Comparison of ENCODE assay signal across 18 cellular contexts in the genomic region with DNA sequence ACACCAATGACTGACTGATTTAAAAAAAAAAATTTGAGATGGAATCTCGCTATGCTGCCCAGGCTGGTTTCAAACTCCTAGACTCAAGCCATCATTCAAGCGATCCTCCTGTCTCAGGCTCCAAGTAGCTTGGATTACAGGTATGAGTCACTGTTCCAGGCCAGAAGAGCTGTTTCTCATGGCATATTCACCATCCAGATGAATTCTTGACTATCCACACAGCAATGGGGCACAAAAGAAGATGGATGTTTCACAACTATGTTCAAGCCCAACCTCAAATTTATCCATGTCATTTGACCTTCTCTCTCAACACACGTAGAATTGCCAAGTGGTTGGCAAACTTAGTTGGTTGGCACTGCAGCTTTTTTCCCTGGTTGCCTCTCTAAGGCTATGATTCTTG. TPM values are rescaled to one million over a fixed set of nuclear protein-coding genes. Genes with fewer than 3 reads are reported as not detected.
DNase-seq lines count a peak whose midpoint lies in the region; ATAC-seq and TF ChIP-seq lines count a peak whose summit lies in the region.
"Had no signal": no experiment of that assay in that cellular context is flagged by ENCODE, and none has a peak within 500 bp of the region (broad histone marks: within the 10 kb centered on the region; RNA-seq: fewer than 3 reads in every experiment).

No MANE protein-coding gene starts in this region.

- peaks cover 8% of the 10 kb centered on the region for H4K20me1 ChIP-seq in IMR-90 (ENCODE audit: insufficient read depth, low read length)
- H4K20me1 ChIP-seq in mammary epithelial cell (ENCODE audit: insufficient read depth, low read length) = no peaks in the 10 kb centered on the region
- H4K20me1 ChIP-seq in GM23338 (replicated peaks; ENCODE audit: insufficient read depth) = no peaks in the 10 kb centered on the region

- H3K4me1 ChIP-seq in IMR-90 (ENCODE audit: control insufficient read depth, insufficient read depth, low read length) (peaks cover 23% of the 10 kb centered on the region), mammary epithelial cell (ENCODE audit: insufficient read depth, low read length) (peaks cover 54% of the 10 kb centered on the region), thyroid gland (peaks cover 45 to 61% of the 10 kb centered on the region in 2 donors), GM23338 (ENCODE audit: insufficient read depth) (peaks cover 7% of the 10 kb centered on the region; the same call in 1 of the 2 replicates)
- H3K4me1 ChIP-seq: HAP-1 had no signal

- no peak overlapping the region for H2AFZ ChIP-seq in IMR-90 (replicated peaks; ENCODE audit: low read length, poor library complexity)
- no peak overlapping the region for H2AFZ ChIP-seq in mammary epithelial cell (ENCODE audit: low read depth, low read length)
- H2AFZ ChIP-seq in GM23338 = no peak overlapping the region

- H3K79me2 ChIP-seq in mammary epithelial cell (ENCODE audit: insufficient read depth, low read length) (peaks cover 73% of the 10 kb centered on the region), GM23338 (replicated peaks; ENCODE audit: insufficient read depth) (no peaks in the 10 kb centered on the region)

- no peak overlapping the region for H3K4me2 ChIP-seq in IMR-90 (ENCODE audit: low read depth, low read length)
- H3K4me2 ChIP-seq in mammary epithelial cell (ENCODE audit: insufficient read depth, low read depth, low read length) = no peak overlapping the region
- no peak overlapping the region for H3K4me2 ChIP-seq in GM23338

- no peak for TF ChIP-seq CTCF in IMR-90 (conservative IDR thresholded peaks at IDR 0.05; ENCODE audit: low read depth, low read length)
- TF ChIP-seq CTCF in mammary epithelial cell (conservative IDR thresholded peaks at IDR 0.05 in 1 of 2, IDR thresholded peaks at IDR 0.05 in 1 of 2; ENCODE audit: extremely low read depth in 1 of 2, insufficient read depth in 1 of 2, low read depth in 1 of 2, low read length in 2 of 2) = no peak
- no peak for TF ChIP-seq CTCF in thyroid gland (IDR thresholded peaks at IDR 0.05)
- TF ChIP-seq CTCF in GM23338 (conservative IDR thresholded peaks at IDR 0.05; ENCODE audit: low read depth in 2 of 2) = no peak

- CTCF ChIA-PET in IMR-90 (lab: Yijun Ruan, JAX) = interaction anchor here (0.6 to 1.5 kb wide), 2 partner anchors 154 to 1587 kb away, joined by 4 to 5 read pairs; no protein-coding TSS in a partner anchor
- CTCF ChIA-PET in mammary epithelial cell (lab: Charles Lee; ENCODE audit: low non-redundant PET) = no interaction called here

- H3K23ac ChIP-seq in IMR-90 (ENCODE audit: low read depth, low read length) = 0 out of 2 replicates have a peak overlapping the region, but pooled peaks have one; percentile 30

- WGBS in IMR-90 (ENCODE audit: extremely low coverage in 2 of 2, insufficient read length in 1 of 2), 2 experiments = no CpG with 5 or more reads among the region's 3 CpGs
- WGBS in mammary epithelial cell (ENCODE audit: low coverage, missing lambda C conversion rate) = 61% methylated on average over 3 of the region's 3 CpGs
- WGBS in thyroid gland, 2 donors = 78 to 82% methylated on average over 3 of the region's 3 CpGs

- H3K9ac ChIP-seq in IMR-90 (ENCODE audit: low read depth, low read length) = no peak overlapping the region
- H3K9ac ChIP-seq in mammary epithelial cell (ENCODE audit: insufficient read depth, low read length) = no peak overlapping the region

- H4K5ac ChIP-seq in IMR-90 (ENCODE audit: low read depth, low read length) = no peak overlapping the region

- TF ChIP-seq POLR2A in IMR-90 (IDR thresholded peaks at IDR 0.05; ENCODE audit: low read depth, low read length) = no peak
- TF ChIP-seq POLR2A in thyroid gland (IDR thresholded peaks at IDR 0.05) = no peak

- peak overlapping the region; percentile 3; the same call in 1 of the 2 replicates for H2AK5ac ChIP-seq in IMR-90 (ENCODE audit: low read depth, low read length)

- peaks cover 24 to 67% of the 10 kb centered on the region in 2 experiments for H3K79me1 ChIP-seq in IMR-90 (ENCODE audit: low read depth in 1 of 2, low read length in 2 of 2)

- H2BK15ac ChIP-seq in IMR-90 (ENCODE audit: low read depth, low read length) = no peak overlapping the region

- H2BK120ac ChIP-seq in IMR-90 (ENCODE audit: low read depth, low read length) = no peak overlapping the region; the same call in 1 of the 2 replicates

- H2AK9ac ChIP-seq in IMR-90 (replicated peaks; ENCODE audit: low read depth, low read length, poor library complexity) = no peak overlapping the region

- H3K4me3 ChIP-seq in IMR-90 (ENCODE audit: insufficient read depth, low read depth, low read length) (no peak overlapping the region), mammary epithelial cell (replicated peaks in 1 of 3; ENCODE audit: insufficient read depth in 1 of 3, low read depth in 2 of 3, low read length in 3 of 3) (no peak overlapping the region), thyroid gland (replicated peaks in 1 of 3) (no peak overlapping the region), GM23338 (no peak overlapping the region)
- H3K4me3 ChIP-seq: HAP-1 had no signal

- H3F3A ChIP-seq in GM23338 (replicated peaks; ENCODE audit: low read depth) = no peaks in the 10 kb centered on the region

- no peaks in the 10 kb centered on the region for H3K9me3 ChIP-seq in IMR-90 (ENCODE audit: control insufficient read depth, insufficient read depth, low read length)
- H3K9me3 ChIP-seq in mammary epithelial cell (replicated peaks; ENCODE audit: insufficient read depth, low read length) = no peaks in the 10 kb centered on the region
- no peaks in the 10 kb centered on the region for H3K9me3 ChIP-seq in thyroid gland
- H3K9me3 ChIP-seq: HAP-1 had no signal

- ATAC-seq in IMR-90 (ENCODE audit: low read depth) (no peak), GM23338 (no peak), GM18519 (IDR thresholded peaks at IDR 0.05; ENCODE audit: low FRiP score, unreplicated experiment) (no peak), GM21423 (IDR thresholded peaks at IDR 0.05; ENCODE audit: unreplicated experiment) (no peak)
- no peak for ATAC-seq in stimulated activated naive CD8-positive, alpha-beta T cell treated with anti-CD3 and anti-CD28 coated beads, Interleukin-15, amount 100 ng/mL, for 72 hours
- ATAC-seq: stimulated activated naive B cell treated with anti-CD40 and anti-IgM and Interleukin-4, amounts not matched to agents 10 μg/mL and 1 μg/mL and 100 μg/mL, for 72 hours had no signal

- H2BK20ac ChIP-seq in IMR-90 (ENCODE audit: low read depth, low read length) = 0 out of 2 replicates have a peak overlapping the region, but pooled peaks have one; percentile 18

- H3K56ac ChIP-seq in IMR-90 (ENCODE audit: extremely low read depth, insufficient read depth, low read length) = no peak overlapping the region

- H3K27ac ChIP-seq in IMR-90 (ENCODE audit: insufficient read depth, low read length) (no peak overlapping the region), mammary epithelial cell (ENCODE audit: insufficient read depth, low read depth, low read length) (peak overlapping the region; percentile 55), thyroid gland (peak overlapping the region; percentile 16 to 66 (median 36)), GM23338 (ENCODE audit: low read depth) (no peak overlapping the region)

- H3K18ac ChIP-seq in IMR-90 (ENCODE audit: low read depth, low read length) = no peak overlapping the region; the same call in 1 of the 2 replicates

- POLR2A ChIA-PET in IMR-90 (lab: Charles Lee; ENCODE audit: unreplicated experiment) = no interaction called here

- no peaks in the 10 kb centered on the region for H3K27me3 ChIP-seq in IMR-90 (ENCODE audit: control insufficient read depth, insufficient read depth, low read length)
- no peaks in the 10 kb centered on the region for H3K27me3 ChIP-seq in mammary epithelial cell (ENCODE audit: insufficient read depth, low read length)
- H3K27me3 ChIP-seq in thyroid gland = no peaks in the 10 kb centered on the region
- no peaks in the 10 kb centered on the region for H3K27me3 ChIP-seq in GM23338 (ENCODE audit: insufficient read depth)

- BruUV-seq in IMR-90 (replicated peaks; lab: Mats Ljungman, UMichigan) = no TSS peak
- BruUV-seq in mammary epithelial cell (replicated peaks; lab: Mats Ljungman, UMichigan) = no TSS peak

- 0 out of 2 replicates have a peak, but pooled peaks cover 8% of the 10 kb centered on the region for H3K9me2 ChIP-seq in GM23338 (ENCODE audit: insufficient read depth)

- no peaks in the 10 kb centered on the region for H3K4me1 Mint-ChIP-seq in stimulated activated naive CD8-positive, alpha-beta T cell treated with anti-CD3 and anti-CD28 coated beads, Interleukin-15, amount 100 ng/mL, for 72 hours
- H3K4me1 Mint-ChIP-seq in GM23338 = peaks cover 14% of the 10 kb centered on the region
- H3K4me1 Mint-ChIP-seq: central memory CD8-positive, alpha-beta T cell; stimulated activated naive B cell treated with anti-CD40 and anti-IgM and Interleukin-4, amounts not matched to agents 10 μg/mL and 1 μg/mL and 100 μg/mL, for 72 hours had no signal

- no peak overlapping the region for H4K8ac ChIP-seq in IMR-90 (ENCODE audit: low read depth in 2 of 2, low read length in 2 of 2)

- peak overlapping the region; percentile 12; the same call in 1 of the 2 replicates for H3K14ac ChIP-seq in IMR-90 (replicated peaks; ENCODE audit: low read depth, low read length)

- intact Hi-C loops in IMR-90 (cut with micrococcal nuclease) (loop anchor here (5.0 kb wide), 1 partner anchor 158 kb away; no protein-coding TSS in a partner anchor), mammary epithelial cell (cut with micrococcal nuclease) (no loop called here), thyroid gland (cut with DNase I) (no loop called here)

- H2BK5ac ChIP-seq in IMR-90 (ENCODE audit: low read depth, low read length, poor library complexity, severe bottlenecking) = peak overlapping the region; percentile 28

- TF ChIP-seq RAD21 in IMR-90 (IDR thresholded peaks at IDR 0.05; ENCODE audit: low read length) = no peak

- peaks cover 0 to 4% of the 10 kb centered on the region in 2 donors for H3K9me3 Mint-ChIP-seq in stimulated activated naive CD8-positive, alpha-beta T cell treated with anti-CD3 and anti-CD28 coated beads, Interleukin-15, amount 100 ng/mL, for 72 hours
- no peaks in the 10 kb centered on the region for H3K9me3 Mint-ChIP-seq in GM23338
- H3K9me3 Mint-ChIP-seq: CD4-positive, alpha-beta T cell; central memory CD8-positive, alpha-beta T cell; T-helper 2 cell treated with Interferon-gamma antibody and Interleukin-4, amounts not matched to agents 5 μg/mL and 100 μg/mL, for 36 hours had no signal

- in situ Hi-C loops in IMR-90 (cut with MboI; ENCODE audit: low sequenced_read_pairs) = no loop called here
- in situ Hi-C loops in mammary epithelial cell (cut with MboI; ENCODE audit: low sequenced_read_pairs in 2 of 2) = no loop called here

- peak overlapping the region; percentile 39; the same call in 1 of the 2 replicates for H3K4ac ChIP-seq in IMR-90 (ENCODE audit: low read depth, low read length)

- H4K91ac ChIP-seq in IMR-90 (ENCODE audit: insufficient read depth, low read depth, low read length) = peak overlapping the region; percentile 20; the same call in 1 of the 2 replicates

- H3K4me3 Mint-ChIP-seq in stimulated activated naive CD8-positive, alpha-beta T cell treated with anti-CD3 and anti-CD28 coated beads, Interleukin-15, amount 100 ng/mL, for 72 hours = no peak overlapping the region
- H3K4me3 Mint-ChIP-seq in GM23338 = no peak overlapping the region
- H3K4me3 Mint-ChIP-seq: CD4-positive, alpha-beta T cell; central memory CD8-positive, alpha-beta T cell; stimulated activated naive B cell treated with anti-CD40 and anti-IgM and Interleukin-4, amounts not matched to agents 10 μg/mL and 1 μg/mL and 100 μg/mL, for 72 hours; T-helper 2 cell treated with Interferon-gamma antibody and Interleukin-4, amounts not matched to agents 5 μg/mL and 100 μg/mL, for 36 hours had no signal

- no peaks in the 10 kb centered on the region for H3K36me3 Mint-ChIP-seq in GM23338 (ENCODE audit: low read depth)
- H3K36me3 Mint-ChIP-seq: stimulated activated naive B cell treated with anti-CD40 and anti-IgM and Interleukin-4, amounts not matched to agents 10 μg/mL and 1 μg/mL and 100 μg/mL, for 72 hours had no signal

- dilution Hi-C loops in IMR-90 (cut with HindIII; ENCODE audit: low sequenced_read_pairs, unreplicated experiment) = no loop called here
- dilution Hi-C loops in mammary epithelial cell (cut with HindIII; ENCODE audit: low sequenced_read_pairs) = no loop called here

- H3K27me3 Mint-ChIP-seq in stimulated activated naive CD8-positive, alpha-beta T cell treated with anti-CD3 and anti-CD28 coated beads, Interleukin-15, amount 100 ng/mL, for 72 hours = peaks cover 24% of the 10 kb centered on the region
- H3K27me3 Mint-ChIP-seq in GM23338 (ENCODE audit: insufficient read depth, low read depth, poor library complexity) = peaks cover 3% of the 10 kb centered on the region

- no peak overlapping the region for H3K27ac Mint-ChIP-seq in stimulated activated naive CD8-positive, alpha-beta T cell treated with anti-CD3 and anti-CD28 coated beads, Interleukin-15, amount 100 ng/mL, for 72 hours
- H3K27ac Mint-ChIP-seq in GM23338 = no peak overlapping the region
- H3K27ac Mint-ChIP-seq: CD4-positive, alpha-beta T cell; stimulated activated naive B cell treated with anti-CD40 and anti-IgM and Interleukin-4, amounts not matched to agents 10 μg/mL and 1 μg/mL and 100 μg/mL, for 72 hours; T-helper 2 cell treated with Interferon-gamma antibody and Interleukin-4, amounts not matched to agents 5 μg/mL and 100 μg/mL, for 36 hours had no signal

- peaks cover 5% of the 10 kb centered on the region; the same call in 1 of the 2 replicates for H3K36me3 ChIP-seq in IMR-90 (ENCODE audit: control insufficient read depth, insufficient read depth, low read length)
- no peaks in the 10 kb centered on the region for H3K36me3 ChIP-seq in mammary epithelial cell (ENCODE audit: insufficient read depth, low read length)
- no peaks in the 10 kb centered on the region for H3K36me3 ChIP-seq in thyroid gland
- H3K36me3 ChIP-seq in GM23338 (ENCODE audit: insufficient read depth) = no peaks in the 10 kb centered on the region
- H3K36me3 ChIP-seq: HAP-1 had no signal

- H3K9me1 ChIP-seq in IMR-90 (ENCODE audit: insufficient read depth, low read length) = peaks cover 28% of the 10 kb centered on the region

- DNase-seq in IMR-90 (peak; percentile 71), mammary epithelial cell (peak; percentile 67), islet precursor cell (peak; percentile 64), thyroid gland (no peak), GM23338 (ENCODE audit: low spot score) (no peak)
- no peak for DNase-seq in stimulated activated naive CD8-positive, alpha-beta T cell treated with anti-CD3 and anti-CD28 coated beads, Interleukin-15, amount 100 ng/mL, for 72 hours
- DNase-seq: activated CD4-positive, alpha-beta T cell treated with anti-CD3 and anti-CD28 coated beads, Interleukin-2, amount 50 U/mL, for 4 hours; CD4-positive, alpha-beta T cell; GF-D8; NCI-H1105 treated with DMSO at 0.1 percent for 48 hours; NCI-H524; stimulated activated CD4-positive, alpha-beta T cell treated with anti-CD3 and anti-CD28 coated beads, Interleukin-4, amount 100 ng/mL, for 4 hours; stimulated activated naive B cell treated with anti-CD40 and anti-IgM and Interleukin-4, amounts not matched to agents 10 μg/mL and 1 μg/mL and 100 μg/mL, for 72 hours had no signal

RNA-seq across cellular contexts. Expression of a gene that starts 40.6 kb away (rescaled TPM):
- 14.2 and 16.7 TPM in 2 replicates for total RNA-seq in IMR-90 (2012; rRNA removed)
- polyA plus RNA-seq in IMR-90 (2012; rRNA removed) = 4.1 TPM in 2 replicates
- polyA plus RNA-seq in IMR-90 (2012; cell fraction: cytosol; rRNA removed) = 2.0 and 2.4 TPM in 2 replicates
- 12.8 and 23.0 TPM in 2 replicates for polyA plus RNA-seq in IMR-90 (2012; cell fraction: nucleus; rRNA removed; ENCODE audit: low replicate concordance)
- 10 to 100 TPM; 23.2 to 50.5 TPM for total RNA-seq in mammary epithelial cell
- polyA plus RNA-seq in mammary epithelial cell = 8.6 TPM
- polyA minus RNA-seq in mammary epithelial cell = 50.8 TPM
- total RNA-seq in thyroid gland = 10 to 100 TPM; 28.8 to 48.1 (median 38.5) TPM
- total RNA-seq in GM23338 (2014; rRNA removed; shearing (Covaris generic)) = 12.0 and 12.5 TPM in 2 replicates
- polyA plus RNA-seq in GM23338 (2016; fragmentation: Nextera tagmentation; extraction: Ambion mirVana) = 0.80 and 1.1 TPM in 2 replicates
- total RNA-seq: CD4-positive, alpha-beta T cell had no signal

Comparison
In these comparisons a context has a peak if more than half of its experiments do, and no peak if none do; other contexts are left out.
1. DNase-seq: peak in IMR-90 (single experiment), mammary epithelial cell (single experiment) and islet precursor cell (single experiment); none in thyroid gland (0 of 2), stimulated activated naive CD8-positive, alpha-beta T cell treated with anti-CD3 and anti-CD28 coated beads, Interleukin-15, amount 100 ng/mL, for 72 hours (0 of 2) and GM23338 (single experiment).
2. H3K27ac ChIP-seq: peak in mammary epithelial cell (single experiment) and thyroid gland (3 of 3); none in IMR-90 (single experiment) and GM23338 (single experiment).